Comparison of ENCODE assay signal across 12 cellular contexts in genomic region chr5:80109549-80110478, GRCh38.
DNase-seq lines count a peak whose midpoint lies in the region; ATAC-seq and FAIRE-seq lines count a peak whose summit lies in the region.
"Had no signal": no experiment of that assay in that cellular context is flagged by ENCODE, and none has a peak within 500 bp of the region (broad histone marks: within the 10 kb centered on the region; RNA-seq: fewer than 3 reads in every experiment).

No MANE protein-coding gene starts in this region.

- DNase-seq in activated CD4-positive, alpha-beta T cell treated with anti-CD3 and anti-CD28 coated beads, Interleukin-2, amount 10 ng/mL, durations not matched to agents 7 days and 5 days: no peak
- no peak for DNase-seq in activated CD4-positive, alpha-beta T cell treated with anti-CD3 and anti-CD28 coated beads for 48 hours
- DNase-seq in NCI-H2107 treated with DMSO at 0.1 percent for 48 hours (lab: John Stamatoyannopoulos, UW; ENCODE audit: unreplicated experiment) (peak; percentile 26), Right ventricle myocardium superior (peak; percentile 79), substantia nigra (lab: John Stamatoyannopoulos, UW) (peak in 31 of 49 donors; percentile 3 to 64 (median 25)), small intestine (no peak), HUDEP-2 (lab: John Stamatoyannopoulos, UW; ENCODE audit: unreplicated experiment in 76 of 76) (no peak)
- no peak for DNase-seq in effector CD8-positive, alpha-beta T cell (lab: John Stamatoyannopoulos, UW)
- DNase-seq: esophagus squamous epithelium, PC-3 had no signal

- CTCF ChIA-PET in activated CD4-positive, alpha-beta T cell treated with anti-CD3 and anti-CD28 coated beads, Interleukin-2, amount 10 ng/mL, durations not matched to agents 7 days and 5 days (lab: Charles Lee): interaction anchor here (0.8 to 1.4 kb wide), 5 partner anchors 9 to 16 kb away, joined by 3 to 4 read pairs (median 3); no protein-coding TSS in a partner anchor

- H3K9me3 ChIP-seq in small intestine (ENCODE audit: control insufficient read depth, low read depth): no peaks in the 10 kb centered on the region
- H3K9me3 ChIP-seq: esophagus squamous epithelium, neutrophil had no signal

- H3K4me1 ChIP-seq in small intestine (ENCODE audit: control insufficient read depth in 2 of 2, insufficient read depth in 1 of 2, low read depth in 1 of 2, low read length in 1 of 2): no peaks in the 10 kb centered on the region

- peak overlapping the region; percentile 73 for H3K27ac Mint-ChIP-seq in activated CD4-positive, alpha-beta T cell treated with anti-CD3 and anti-CD28 coated beads, Interleukin-2, amount 10 ng/mL, durations not matched to agents 7 days and 5 days
- H3K27ac Mint-ChIP-seq: activated T-helper 1 cell treated with anti-CD3 and anti-CD28 coated beads, Interleukin-12 subunit alpha, Interleukin-12 subunit beta, Interleukin-2, Interleukin-4 antibody, amounts not matched to agents 30 ng/mL and 10 ng/mL and 1 ng/mL, durations not matched to agents 14 hours and 24 hours and 36 hours had no signal

- WGBS in small intestine, 3 donors: 55 to 68% (median 64%) methylated on average over 9 of the region's 9 CpGs

- intact Hi-C loops in Right ventricle myocardium superior (cut with DNase I): no loop called here

- no peaks in the 10 kb centered on the region for H3K27me3 ChIP-seq in small intestine (ENCODE audit: control insufficient read depth in 2 of 2, insufficient read depth in 2 of 2, low read length in 2 of 2)
- H3K27me3 ChIP-seq: esophagus squamous epithelium, neutrophil had no signal

- H3K27me3 Mint-ChIP-seq in activated CD4-positive, alpha-beta T cell treated with anti-CD3 and anti-CD28 coated beads, Interleukin-2, amount 10 ng/mL, durations not matched to agents 7 days and 5 days: no peaks in the 10 kb centered on the region

- peaks cover 34% of the 10 kb centered on the region for H3K36me3 Mint-ChIP-seq in activated CD4-positive, alpha-beta T cell treated with anti-CD3 and anti-CD28 coated beads, Interleukin-2, amount 10 ng/mL, durations not matched to agents 7 days and 5 days (ENCODE audit: low read depth)

- H3K4me1 Mint-ChIP-seq in activated CD4-positive, alpha-beta T cell treated with anti-CD3 and anti-CD28 coated beads, Interleukin-2, amount 10 ng/mL, durations not matched to agents 7 days and 5 days: peaks cover 12% of the 10 kb centered on the region

- POLR2A ChIA-PET in activated CD4-positive, alpha-beta T cell treated with anti-CD3 and anti-CD28 coated beads, Interleukin-2, amount 10 ng/mL, durations not matched to agents 7 days and 5 days (lab: Charles Lee): no interaction called here

- no peak for FAIRE-seq in small intestine (lab: Jason Lieb, UNC)

- H3K4me3 Mint-ChIP-seq in activated CD4-positive, alpha-beta T cell treated with anti-CD3 and anti-CD28 coated beads, Interleukin-2, amount 10 ng/mL, durations not matched to agents 7 days and 5 days: no peak overlapping the region
- H3K4me3 Mint-ChIP-seq: activated T-helper 1 cell treated with anti-CD3 and anti-CD28 coated beads, Interleukin-12 subunit alpha, Interleukin-12 subunit beta, Interleukin-2, Interleukin-4 antibody, amounts not matched to agents 30 ng/mL and 10 ng/mL and 1 ng/mL, durations not matched to agents 14 hours and 24 hours and 36 hours had no signal

- no peak overlapping the region for H3K4me3 ChIP-seq in small intestine (ENCODE audit: low read depth in 1 of 2, low read length in 2 of 2)
- H3K4me3 ChIP-seq: esophagus squamous epithelium had no signal

- peaks cover 16% of the 10 kb centered on the region for H3K9me3 Mint-ChIP-seq in activated CD4-positive, alpha-beta T cell treated with anti-CD3 and anti-CD28 coated beads, Interleukin-2, amount 10 ng/mL, durations not matched to agents 7 days and 5 days

- peak; percentile 96 for ATAC-seq in Right ventricle myocardium superior (ENCODE audit: poor library complexity)
- ATAC-seq: PC-3 had no signal

- H3K27ac ChIP-seq in substantia nigra (ENCODE audit: low read depth, low read length, poor library complexity, severe bottlenecking) (no peak overlapping the region), small intestine (ENCODE audit: low read depth in 1 of 2, low read length in 1 of 2) (no peak overlapping the region)
- H3K27ac ChIP-seq: esophagus squamous epithelium, neutrophil had no signal

- no peaks in the 10 kb centered on the region for H3K36me3 ChIP-seq in small intestine (ENCODE audit: control insufficient read depth in 2 of 2, insufficient read depth in 2 of 2, low read length in 2 of 2)
- H3K36me3 ChIP-seq: neutrophil had no signal

Comparison
In these comparisons a context has a peak if more than half of its experiments do, and no peak if none do; other contexts are left out.
1. DNase-seq: peak in NCI-H2107 treated with DMSO at 0.1 percent for 48 hours (single experiment), Right ventricle myocardium superior (single experiment) and substantia nigra (31 of 49); none in activated CD4-positive, alpha-beta T cell treated with anti-CD3 and anti-CD28 coated beads, Interleukin-2, amount 10 ng/mL, durations not matched to agents 7 days and 5 days (single experiment), activated CD4-positive, alpha-beta T cell treated with anti-CD3 and anti-CD28 coated beads for 48 hours (single experiment), small intestine (single experiment), HUDEP-2 (0 of 76) and effector CD8-positive, alpha-beta T cell (single experiment).